Comparison of ENCODE assay signal across 9 cellular contexts in genomic region chr22:50218996-50219727, GRCh38. TPM values are rescaled to one million over a fixed set of nuclear protein-coding genes. Genes with fewer than 3 reads are reported as not detected.
DNase-seq lines count a peak whose midpoint lies in the region; ATAC-seq, FAIRE-seq and TF ChIP-seq lines count a peak whose summit lies in the region.
"Had no signal": no experiment of that assay in that cellular context is flagged by ENCODE, and none has a peak within 500 bp of the region (broad histone marks: within the 10 kb centered on the region; RNA-seq: fewer than 3 reads in every experiment).

No MANE protein-coding gene starts in this region.

- no peaks in the 10 kb centered on the region for H3K27me3 Mint-ChIP-seq in activated CD4-positive, alpha-beta memory T cell treated with anti-CD3 and anti-CD28 coated beads, Interleukin-2, amount 10 ng/mL, durations not matched to agents 7 days and 5 days
- H3K27me3 Mint-ChIP-seq: brain had no signal

- no peak overlapping the region for H3K4me3 Mint-ChIP-seq in activated CD4-positive, alpha-beta memory T cell treated with anti-CD3 and anti-CD28 coated beads, Interleukin-2, amount 10 ng/mL, durations not matched to agents 7 days and 5 days
- H3K4me3 Mint-ChIP-seq: brain had no signal

- no peak overlapping the region for H3K27ac Mint-ChIP-seq in activated CD4-positive, alpha-beta memory T cell treated with anti-CD3 and anti-CD28 coated beads, Interleukin-2, amount 10 ng/mL, durations not matched to agents 7 days and 5 days

- no peaks in the 10 kb centered on the region for H3K4me1 Mint-ChIP-seq in activated CD4-positive, alpha-beta memory T cell treated with anti-CD3 and anti-CD28 coated beads, Interleukin-2, amount 10 ng/mL, durations not matched to agents 7 days and 5 days

- POLR2A ChIA-PET in activated CD4-positive, alpha-beta memory T cell treated with anti-CD3 and anti-CD28 coated beads, Interleukin-2, amount 10 ng/mL, durations not matched to agents 7 days and 5 days (lab: Charles Lee), result no interaction called here

- H3K9me3 Mint-ChIP-seq in activated CD4-positive, alpha-beta memory T cell treated with anti-CD3 and anti-CD28 coated beads, Interleukin-2, amount 10 ng/mL, durations not matched to agents 7 days and 5 days, result no peaks in the 10 kb centered on the region
- H3K9me3 Mint-ChIP-seq: brain had no signal

- DNase-seq in H54 (ENCODE audit: insufficient read length, low spot score), result peak; percentile 48
- DNase-seq in NCI-H345 treated with DMSO at 0.1 percent for 48 hours (lab: John Stamatoyannopoulos, UW; ENCODE audit: unreplicated experiment), result peak; percentile 37
- DNase-seq in epidermal melanocyte (ENCODE audit: insufficient read length, low spot score), result peak; percentile 74
- DNase-seq in occipital lobe (lab: John Stamatoyannopoulos, UW), result peak; percentile 49
- DNase-seq in activated CD4-positive, alpha-beta memory T cell treated with anti-CD3 and anti-CD28 coated beads, Interleukin-2, amount 10 ng/mL, durations not matched to agents 7 days and 5 days, result no peak
- DNase-seq in SK-N-DZ (ENCODE audit: low spot score), result no peak

- CTCF ChIA-PET in activated CD4-positive, alpha-beta memory T cell treated with anti-CD3 and anti-CD28 coated beads, Interleukin-2, amount 10 ng/mL, durations not matched to agents 7 days and 5 days (lab: Charles Lee), result no interaction called here

- peaks cover 60% of the 10 kb centered on the region for H3K36me3 Mint-ChIP-seq in activated CD4-positive, alpha-beta memory T cell treated with anti-CD3 and anti-CD28 coated beads, Interleukin-2, amount 10 ng/mL, durations not matched to agents 7 days and 5 days (ENCODE audit: low read depth)

- no peak for TF ChIP-seq POLR2A in H54 (IDR thresholded peaks at IDR 0.05; ENCODE audit: low read depth, low read length)

- ATAC-seq in HG02642 (IDR thresholded peaks at IDR 0.05; ENCODE audit: poor library complexity, unreplicated experiment) (no peak), HG02623 (IDR thresholded peaks at IDR 0.05; ENCODE audit: unreplicated experiment) (no peak)

- FAIRE-seq in H54 (lab: Jason Lieb, UNC), result no peak

RNA-seq across cellular contexts. Expression of gene SELENOO, which starts 18.4 kb away (rescaled TPM):
- 7.8 TPM for total RNA-seq in occipital lobe
- 10 to 100 TPM; 21.5 TPM for total RNA-seq in activated CD4-positive, alpha-beta memory T cell treated with anti-CD3 and anti-CD28 coated beads, Interleukin-2, amount 10 ng/mL, durations not matched to agents 7 days and 5 days
- 32.9 and 34.5 TPM in 2 replicates for polyA plus RNA-seq in SK-N-DZ (2014; cell fraction: cytosol; rRNA removed)
- polyA plus RNA-seq in SK-N-DZ (2014; cell fraction: nucleus; rRNA removed), result 120 and 155 TPM in 2 replicates

RNA-seq across cellular contexts. Expression of gene TUBGCP6, which starts 25.7 kb away (rescaled TPM):
- 34.0 TPM for total RNA-seq in occipital lobe
- 10 to 100 TPM; 50.6 to 53.9 TPM for total RNA-seq in activated CD4-positive, alpha-beta memory T cell treated with anti-CD3 and anti-CD28 coated beads, Interleukin-2, amount 10 ng/mL, durations not matched to agents 7 days and 5 days
- polyA plus RNA-seq in SK-N-DZ (2014; cell fraction: cytosol; rRNA removed), result 21.2 and 23.3 TPM in 2 replicates
- polyA plus RNA-seq in SK-N-DZ (2014; cell fraction: nucleus; rRNA removed), result 225 and 301 TPM in 2 replicates

RNA-seq across cellular contexts. Expression of gene HDAC10, which starts 31.9 kb away (rescaled TPM):
- total RNA-seq in occipital lobe, result 19.8 TPM
- total RNA-seq in activated CD4-positive, alpha-beta memory T cell treated with anti-CD3 and anti-CD28 coated beads, Interleukin-2, amount 10 ng/mL, durations not matched to agents 7 days and 5 days, result 10 to 100 TPM; 83.7 to 90.0 TPM
- 14.2 and 18.3 TPM in 2 replicates for polyA plus RNA-seq in SK-N-DZ (2014; cell fraction: cytosol; rRNA removed)
- polyA plus RNA-seq in SK-N-DZ (2014; cell fraction: nucleus; rRNA removed), result 244 and 259 TPM in 2 replicates

RNA-seq across cellular contexts. Expression of gene TRABD, which starts 33.4 kb away (rescaled TPM):
- 3.0 TPM for total RNA-seq in occipital lobe
- total RNA-seq in activated CD4-positive, alpha-beta memory T cell treated with anti-CD3 and anti-CD28 coated beads, Interleukin-2, amount 10 ng/mL, durations not matched to agents 7 days and 5 days, result 100 to 1,000 TPM; 136 to 138 TPM
- 51.6 and 62.9 TPM in 2 replicates for polyA plus RNA-seq in SK-N-DZ (2014; cell fraction: cytosol; rRNA removed)
- polyA plus RNA-seq in SK-N-DZ (2014; cell fraction: nucleus; rRNA removed), result 188 and 198 TPM in 2 replicates

RNA-seq across cellular contexts. Expression of gene MAPK12, which starts 42.3 kb away (rescaled TPM):
- 11.4 TPM for total RNA-seq in occipital lobe
- total RNA-seq in activated CD4-positive, alpha-beta memory T cell treated with anti-CD3 and anti-CD28 coated beads, Interleukin-2, amount 10 ng/mL, durations not matched to agents 7 days and 5 days, result 1 to 10 TPM; 4.8 to 5.8 TPM
- 84.1 and 85.6 TPM in 2 replicates for polyA plus RNA-seq in SK-N-DZ (2014; cell fraction: cytosol; rRNA removed)
- polyA plus RNA-seq in SK-N-DZ (2014; cell fraction: nucleus; rRNA removed), result 421 and 514 TPM in 2 replicates

Comparison
In these comparisons a context has a peak if more than half of its experiments do, and no peak if none do; other contexts are left out.
1. DNase-seq: peak in H54 (single experiment), NCI-H345 treated with DMSO at 0.1 percent for 48 hours (single experiment), epidermal melanocyte (single experiment) and occipital lobe (single experiment); none in activated CD4-positive, alpha-beta memory T cell treated with anti-CD3 and anti-CD28 coated beads, Interleukin-2, amount 10 ng/mL, durations not matched to agents 7 days and 5 days (single experiment) and SK-N-DZ (single experiment).